17 cellular contexts compared by ENCODE assay signal in genomic region chr14:56379956-56380355, GRCh38.
DNase-seq lines count a peak whose midpoint lies in the region; ATAC-seq and TF ChIP-seq lines count a peak whose summit lies in the region.
"Had no signal": no experiment of that assay in that cellular context is flagged by ENCODE, and none has a peak within 500 bp of the region (broad histone marks: within the 10 kb centered on the region; RNA-seq: fewer than 3 reads in every experiment).

No MANE protein-coding gene starts in this region.

- in situ Hi-C loops in IMR-90 (cut with MboI; ENCODE audit: low sequenced_read_pairs): no loop called here

- TF ChIP-seq CTCF in IMR-90 (conservative IDR thresholded peaks at IDR 0.05; ENCODE audit: low read depth, low read length): no peak
- no peak for TF ChIP-seq CTCF in mucosa of descending colon (IDR thresholded peaks at IDR 0.05)

- H2AK9ac ChIP-seq in IMR-90 (replicated peaks; ENCODE audit: low read depth, low read length, poor library complexity): no peak overlapping the region

- H3K27ac ChIP-seq in ACC112 (ENCODE audit: low read depth, low read length) (peak overlapping the region; percentile 74), IMR-90 (ENCODE audit: insufficient read depth, low read length) (no peak overlapping the region)
- H3K27ac ChIP-seq: hepatocyte, testis had no signal

- no peak for TF ChIP-seq POLR2A in IMR-90 (IDR thresholded peaks at IDR 0.05; ENCODE audit: low read depth, low read length)

- H2BK15ac ChIP-seq in IMR-90 (ENCODE audit: low read depth, low read length): peak overlapping the region; percentile 32; the same call in 1 of the 3 replicates

- H4K5ac ChIP-seq in IMR-90 (ENCODE audit: low read depth, low read length): no peak overlapping the region

- ATAC-seq in IMR-90 (ENCODE audit: low read depth): no peak
- ATAC-seq in mucosa of descending colon: peak; percentile 27
- ATAC-seq in GM19324 (IDR thresholded peaks at IDR 0.05; ENCODE audit: low FRiP score, unreplicated experiment): no peak
- ATAC-seq: CD8-positive, alpha-beta T cell had no signal

- H3K4me1 ChIP-seq in ACC112 (ENCODE audit: control insufficient read depth, insufficient read depth, low read length, unreplicated experiment) (peaks cover 31% of the 10 kb centered on the region), IMR-90 (ENCODE audit: control insufficient read depth, insufficient read depth, low read length) (peaks cover 4% of the 10 kb centered on the region), mucosa of descending colon (ENCODE audit: low read depth) (no peaks in the 10 kb centered on the region)
- H3K4me1 ChIP-seq: testis had no signal

- H3K4me3 ChIP-seq in ACC112 (ENCODE audit: low read depth, low read length) (no peak overlapping the region), IMR-90 (ENCODE audit: insufficient read depth, low read depth, low read length) (no peak overlapping the region), mucosa of descending colon (no peak overlapping the region)
- H3K4me3 ChIP-seq: hepatocyte, testis had no signal

- POLR2A ChIA-PET in IMR-90 (lab: Charles Lee; ENCODE audit: unreplicated experiment): no interaction called here

- no peaks in the 10 kb centered on the region for H3K27me3 ChIP-seq in ACC112 (ENCODE audit: insufficient read depth, low read length)
- no peaks in the 10 kb centered on the region for H3K27me3 ChIP-seq in IMR-90 (ENCODE audit: control insufficient read depth, insufficient read depth, low read length)
- H3K27me3 ChIP-seq: hepatocyte, testis had no signal

- H3K36me3 ChIP-seq in ACC112 (ENCODE audit: insufficient read depth, low read length) (no peaks in the 10 kb centered on the region), IMR-90 (ENCODE audit: control insufficient read depth, insufficient read depth, low read length) (no peaks in the 10 kb centered on the region), mucosa of descending colon (ENCODE audit: low read depth) (no peaks in the 10 kb centered on the region)

- no peak overlapping the region for H3K9ac ChIP-seq in IMR-90 (ENCODE audit: low read depth, low read length)

- dilution Hi-C loops in IMR-90 (cut with HindIII; ENCODE audit: low sequenced_read_pairs, unreplicated experiment): no loop called here

- H2AK5ac ChIP-seq in IMR-90 (ENCODE audit: low read depth, low read length): no peak overlapping the region

- intact Hi-C loops in IMR-90 (cut with micrococcal nuclease): no loop called here
- intact Hi-C loops in mucosa of descending colon (cut with DNase I, micrococcal nuclease): no loop called here

- no peak overlapping the region; the same call in 1 of the 2 replicates for H3K4ac ChIP-seq in IMR-90 (ENCODE audit: low read depth, low read length)

- H3K9me3 ChIP-seq in IMR-90 (ENCODE audit: control insufficient read depth, insufficient read depth, low read length) (no peaks in the 10 kb centered on the region; the same call in 1 of the 2 replicates), mucosa of descending colon (peaks cover 12% of the 10 kb centered on the region)
- H3K9me3 ChIP-seq: testis had no signal

- H4K20me1 ChIP-seq in IMR-90 (ENCODE audit: insufficient read depth, low read length): no peaks in the 10 kb centered on the region

- no peak for TF ChIP-seq RAD21 in IMR-90 (IDR thresholded peaks at IDR 0.05; ENCODE audit: low read length)

- 80% methylated on average over 1 of the region's 2 CpGs; no CpG with 5 or more reads in 1 of the 2 experiments for WGBS in IMR-90 (ENCODE audit: extremely low coverage in 2 of 2, insufficient read length in 1 of 2), 2 experiments

- H2BK120ac ChIP-seq in IMR-90 (ENCODE audit: low read depth, low read length): no peak overlapping the region

- H2BK20ac ChIP-seq in IMR-90 (ENCODE audit: low read depth, low read length): peak overlapping the region; percentile 9; the same call in 1 of the 2 replicates

- no peak overlapping the region for H3K4me2 ChIP-seq in IMR-90 (ENCODE audit: low read depth, low read length)
- H3K4me2 ChIP-seq: hepatocyte had no signal

- H4K8ac ChIP-seq in IMR-90 (ENCODE audit: low read depth in 2 of 2, low read length in 2 of 2): no peak overlapping the region; a peak in 1 of 4 replicates

- H2BK5ac ChIP-seq in IMR-90 (ENCODE audit: low read depth, low read length, poor library complexity, severe bottlenecking): no peak overlapping the region

- DNase-seq in IMR-90: no peak
- DNase-seq in fibroblast of gingiva (ENCODE audit: low read depth): peak; percentile 73
- no peak for DNase-seq in mucosa of descending colon
- no peak for DNase-seq in NCI-H1105 (lab: John Stamatoyannopoulos, UW)
- DNase-seq in T-helper 9 cell: no peak
- DNase-seq in kidney glomerular epithelial cell (lab: John Stamatoyannopoulos, UW): no peak
- DNase-seq: ACHN; activated CD4-positive, CD25-positive, alpha-beta regulatory T cell; CD8-positive, alpha-beta T cell; islet precursor cell; midbrain; NCI-H2029 treated with DMSO at 0.1 percent for 48 hours; NCI-H69; testis had no signal

- BruUV-seq in IMR-90 (replicated peaks; lab: Mats Ljungman, UMichigan): no TSS peak

- peaks cover 6% of the 10 kb centered on the region for H3K9me1 ChIP-seq in IMR-90 (ENCODE audit: insufficient read depth, low read length)

- CTCF ChIA-PET in IMR-90 (lab: Yijun Ruan, JAX): interaction anchor here (1.0 kb wide), 1 partner anchor 13 kb away, joined by 3 read pairs; no protein-coding TSS in a partner anchor

- peak overlapping the region; percentile 67 for H3K18ac ChIP-seq in IMR-90 (ENCODE audit: low read depth, low read length)

- 0 out of 2 replicates have a peak overlapping the region, but pooled peaks have one; percentile 3 for H3K14ac ChIP-seq in IMR-90 (replicated peaks; ENCODE audit: low read depth, low read length)

- H2AFZ ChIP-seq in ACC112 (ENCODE audit: low read length, unreplicated experiment) (peak overlapping the region; percentile 4), IMR-90 (replicated peaks; ENCODE audit: low read length, poor library complexity) (no peak overlapping the region)
- H2AFZ ChIP-seq: hepatocyte had no signal

- no peaks in the 10 kb centered on the region for H3K79me1 ChIP-seq in IMR-90 (ENCODE audit: low read depth in 1 of 2, low read length in 2 of 2)

- H3K56ac ChIP-seq in IMR-90 (ENCODE audit: extremely low read depth, insufficient read depth, low read length): no peak overlapping the region

- no peak overlapping the region for H3K23ac ChIP-seq in IMR-90 (ENCODE audit: low read depth, low read length)

- H4K91ac ChIP-seq in IMR-90 (ENCODE audit: insufficient read depth, low read depth, low read length): no peak overlapping the region

- no peaks in the 10 kb centered on the region for H3K79me2 ChIP-seq in ACC112 (ENCODE audit: control insufficient read depth, insufficient read depth, low read length, unreplicated experiment)
- H3K79me2 ChIP-seq: hepatocyte had no signal

TF ChIP-seq in IMR-90, 13 proteins besides CTCF, POLR2A, EP300 and RAD21:
- no peak for TF ChIP-seq CEBPB (IDR thresholded peaks at IDR 0.05; ENCODE audit: low read depth, low read length)
- no peak for TF ChIP-seq BHLHE40 (IDR thresholded peaks at IDR 0.05; ENCODE audit: low read depth, low read length)
- TF ChIP-seq CHD1 (IDR thresholded peaks at IDR 0.05; ENCODE audit: low read depth, low read length): no peak
- TF ChIP-seq NFE2L2 (IDR thresholded peaks at IDR 0.05; ENCODE audit: low read depth, low read length): no peak
- no peak for TF ChIP-seq FOS (IDR thresholded peaks at IDR 0.05; ENCODE audit: low read depth, low read length)
- TF ChIP-seq SMC3 (IDR thresholded peaks at IDR 0.05; ENCODE audit: low read depth, low read length): no peak
- no peak for TF ChIP-seq MAFK (IDR thresholded peaks at IDR 0.05; ENCODE audit: low read depth, low read length)
- no peak for TF ChIP-seq MXI1 (IDR thresholded peaks at IDR 0.05; ENCODE audit: borderline replicate concordance, low read depth, low read length)
- TF ChIP-seq ELK1 (IDR thresholded peaks at IDR 0.05; ENCODE audit: borderline replicate concordance, low read depth, low read length): no peak
- TF ChIP-seq USF2 (IDR thresholded peaks at IDR 0.05; ENCODE audit: low read depth, low read length): no peak
- no peak for TF ChIP-seq RFX5 (IDR thresholded peaks at IDR 0.05; ENCODE audit: low read depth, low read length)
- TF ChIP-seq MAZ (IDR thresholded peaks at IDR 0.05; ENCODE audit: borderline replicate concordance, low read depth, low read length): no peak
- no peak for TF ChIP-seq RCOR1 (IDR thresholded peaks at IDR 0.05; ENCODE audit: insufficient replicate concordance, low read length)
